ENCODE assay signal across 20 cellular contexts in the genomic region with DNA sequence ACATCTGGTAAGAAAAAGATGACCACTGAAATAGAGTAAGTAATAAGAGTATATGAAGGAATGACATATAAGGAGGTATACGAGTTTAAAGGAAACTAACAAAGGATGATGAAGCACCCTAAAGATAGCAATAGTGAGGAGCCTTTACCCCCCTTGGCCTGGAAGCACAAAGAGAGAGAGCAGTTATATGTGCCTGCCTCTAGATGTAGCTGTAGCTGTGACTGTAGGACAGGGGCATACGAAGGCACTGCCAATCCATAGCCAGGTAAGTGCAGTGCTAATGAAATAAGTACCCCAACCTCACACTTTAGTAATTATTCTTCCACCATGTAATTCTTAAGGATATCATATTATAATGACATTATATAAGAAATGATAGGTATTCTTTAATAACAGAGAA.
A peak's percentile ranks its signal among the peaks of the same experiment; 100 is the strongest.
DNase-seq lines count a peak whose midpoint lies in the region; ATAC-seq and TF ChIP-seq lines count a peak whose summit lies in the region.
"Had no signal": no experiment of that assay in that cellular context is flagged by ENCODE, and none has a peak within 500 bp of the region (broad histone marks: within the 10 kb centered on the region; RNA-seq: fewer than 3 reads in every experiment).

No MANE protein-coding gene starts in this region.

- DNase-seq in GM13977 (ENCODE audit: low spot score) (no peak), SW480 (ENCODE audit: low spot score) (peak; percentile 2), right lobe of liver (no peak), CD14-positive monocyte (ENCODE audit: low spot score) (no peak), DMS79 (lab: John Stamatoyannopoulos, UW) (no peak)
- DNase-seq: activated CD4-positive, CD25-positive, alpha-beta regulatory T cell; activated CD8-positive, alpha-beta memory T cell treated with anti-CD3 and anti-CD28 coated beads, Interleukin-2, amount 10 ng/mL, durations not matched to agents 7 days and 5 days; activated effector memory CD4-positive, alpha-beta T cell treated with Interleukin-2 at 50 U/mL for 16 hours; anterior cingulate cortex; DMS153; gastrocnemius medialis; naive thymus-derived CD8-positive, alpha-beta T cell; NCI-H2029; NCI-H524 treated with DMSO at 0.1 percent for 48 hours; small intestine; T-cell had no signal

- ATAC-seq in right lobe of liver (peak; percentile 62 to 86 (median 74)), GM21723 (IDR thresholded peaks at IDR 0.05; ENCODE audit: unreplicated experiment) (no peak)
- ATAC-seq: activated CD8-positive, alpha-beta memory T cell treated with anti-CD3 and anti-CD28 coated beads, Interleukin-2, amount 10 ng/mL, durations not matched to agents 7 days and 5 days; gastrocnemius medialis; naive thymus-derived CD8-positive, alpha-beta T cell; T-cell had no signal

- no peak overlapping the region for H3K27ac ChIP-seq in right lobe of liver
- H3K27ac ChIP-seq: BLaER1 treated with 17β-estradiol and CSF1 and Interleukin-3, amounts not matched to agents 10 nM and 100 nM; gastrocnemius medialis; thoracic aorta had no signal

- H3K9me3 ChIP-seq in right lobe of liver = no peaks in the 10 kb centered on the region
- H3K9me3 ChIP-seq: gastrocnemius medialis, thoracic aorta had no signal

- H3K4me3 ChIP-seq in right lobe of liver = no peak overlapping the region
- H3K4me3 ChIP-seq: BLaER1 treated with 17β-estradiol and CSF1 and Interleukin-3, amounts not matched to agents 10 nM and 100 nM; gastrocnemius medialis; thoracic aorta had no signal

- TF ChIP-seq RAD21 in Ishikawa (IDR thresholded peaks at IDR 0.05; ENCODE audit: low read depth) = peak; percentile 36; the same call in 1 of the 2 replicates

- H3K4me1 Mint-ChIP-seq in CD14-positive monocyte = no peaks in the 10 kb centered on the region
- H3K4me1 Mint-ChIP-seq: activated CD8-positive, alpha-beta memory T cell treated with anti-CD3 and anti-CD28 coated beads, Interleukin-2, amount 10 ng/mL, durations not matched to agents 7 days and 5 days; naive thymus-derived CD8-positive, alpha-beta T cell; T-cell had no signal

- H3K9me3 Mint-ChIP-seq in CD14-positive monocyte = peaks cover 0 to 4% (median 2%) of the 10 kb centered on the region in 7 donors

- TF ChIP-seq POLR2A in right lobe of liver (IDR thresholded peaks at IDR 0.05) = no peak

- 7% methylated on average over 2 of the region's 2 CpGs for WGBS in right lobe of liver (ENCODE audit: insufficient coverage, low coverage, low lambda C conversion rate, missing lambda C conversion rate)

- H3K36me3 Mint-ChIP-seq in CD14-positive monocyte = no peaks in the 10 kb centered on the region
- H3K36me3 Mint-ChIP-seq: activated CD8-positive, alpha-beta memory T cell treated with anti-CD3 and anti-CD28 coated beads, Interleukin-2, amount 10 ng/mL, durations not matched to agents 7 days and 5 days; naive thymus-derived CD8-positive, alpha-beta T cell; T-cell had no signal

- no peaks in the 10 kb centered on the region for H3K4me1 ChIP-seq in right lobe of liver
- H3K4me1 ChIP-seq: BLaER1 treated with 17β-estradiol and CSF1 and Interleukin-3, amounts not matched to agents 10 nM and 100 nM; gastrocnemius medialis had no signal

- H3K27me3 Mint-ChIP-seq in CD14-positive monocyte (ENCODE audit: low read depth in 3 of 3) = peaks cover 0 to 2% (median 0%) of the 10 kb centered on the region in 3 donors
- H3K27me3 Mint-ChIP-seq: activated CD8-positive, alpha-beta memory T cell treated with anti-CD3 and anti-CD28 coated beads, Interleukin-2, amount 10 ng/mL, durations not matched to agents 7 days and 5 days; naive thymus-derived CD8-positive, alpha-beta T cell; T-cell had no signal

- in situ Hi-C loops in GM13977 (cut with MboI; ENCODE audit: low pct_unique_long_range_greater_than_20kb, low sequenced_read_pairs, unreplicated experiment) = no loop called here

- intact Hi-C loops in right lobe of liver (cut with DNase I) = no loop called here
- intact Hi-C loops in CD14-positive monocyte (cut with micrococcal nuclease) = no loop called here

- no peak overlapping the region for H3K4me3 Mint-ChIP-seq in CD14-positive monocyte
- H3K4me3 Mint-ChIP-seq: activated CD8-positive, alpha-beta memory T cell treated with anti-CD3 and anti-CD28 coated beads, Interleukin-2, amount 10 ng/mL, durations not matched to agents 7 days and 5 days; naive thymus-derived CD8-positive, alpha-beta T cell; T-cell had no signal

- H3K27me3 ChIP-seq in right lobe of liver = no peaks in the 10 kb centered on the region
- H3K27me3 ChIP-seq: BLaER1 treated with 17β-estradiol and CSF1 and Interleukin-3, amounts not matched to agents 10 nM and 100 nM; gastrocnemius medialis had no signal

- no peak for TF ChIP-seq EP300 in Ishikawa (IDR thresholded peaks at IDR 0.05; ENCODE audit: borderline replicate concordance)

- peak; percentile 29 for TF ChIP-seq CTCF in GM13977 (IDR thresholded peaks at IDR 0.05; ENCODE audit: extremely low read depth, insufficient read depth, missing control alignments)
- peak; percentile 28 to 39 (median 32) for TF ChIP-seq CTCF in right lobe of liver (IDR thresholded peaks at IDR 0.05)
- TF ChIP-seq CTCF in CD14-positive monocyte (IDR thresholded peaks at IDR 0.05) = no peak

- no peak overlapping the region for H3K27ac Mint-ChIP-seq in CD14-positive monocyte
- H3K27ac Mint-ChIP-seq: activated CD8-positive, alpha-beta memory T cell treated with anti-CD3 and anti-CD28 coated beads, Interleukin-2, amount 10 ng/mL, durations not matched to agents 7 days and 5 days; naive thymus-derived CD8-positive, alpha-beta T cell; T-cell had no signal

- no peaks in the 10 kb centered on the region for H3K36me3 ChIP-seq in right lobe of liver
- H3K36me3 ChIP-seq: BLaER1 treated with 17β-estradiol and CSF1 and Interleukin-3, amounts not matched to agents 10 nM and 100 nM; gastrocnemius medialis; thoracic aorta had no signal

TF ChIP-seq in Ishikawa, 13 proteins besides CTCF, POLR2A, EP300 and RAD21:
- no peak for TF ChIP-seq CREB1 (IDR thresholded peaks at IDR 0.05; ENCODE audit: low read depth)
- no peak for TF ChIP-seq YY1 (IDR thresholded peaks at IDR 0.05; ENCODE audit: low read depth)
- TF ChIP-seq TCF12 (IDR thresholded peaks at IDR 0.05; ENCODE audit: low read depth) = no peak
- no peak for TF ChIP-seq TEAD4 (IDR thresholded peaks at IDR 0.05)
- TF ChIP-seq, protein P1, sequence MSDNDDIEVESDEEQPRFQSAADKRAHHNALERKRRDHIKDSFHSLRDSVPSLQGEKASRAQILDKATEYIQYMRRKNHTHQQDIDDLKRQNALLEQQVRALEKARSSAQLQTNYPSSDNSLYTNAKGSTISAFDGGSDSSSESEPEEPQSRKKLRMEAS (IDR thresholded peaks at IDR 0.05) = no peak
- no peak for TF ChIP-seq ZBTB7A (IDR thresholded peaks at IDR 0.05; ENCODE audit: low read depth)
- TF ChIP-seq, protein P2, sequence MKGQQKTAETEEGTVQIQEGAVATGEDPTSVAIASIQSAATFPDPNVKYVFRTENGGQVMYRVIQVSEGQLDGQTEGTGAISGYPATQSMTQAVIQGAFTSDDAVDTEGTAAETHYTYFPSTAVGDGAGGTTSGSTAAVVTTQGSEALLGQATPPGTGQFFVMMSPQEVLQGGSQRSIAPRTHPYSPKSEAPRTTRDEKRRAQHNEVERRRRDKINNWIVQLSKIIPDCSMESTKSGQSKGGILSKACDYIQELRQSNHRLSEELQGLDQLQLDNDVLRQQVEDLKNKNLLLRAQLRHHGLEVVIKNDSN (IDR thresholded peaks at IDR 0.05) = no peak
- TF ChIP-seq EGR1 (IDR thresholded peaks at IDR 0.05) = no peak
- no peak for TF ChIP-seq FOXM1 (IDR thresholded peaks at IDR 0.05; ENCODE audit: borderline replicate concordance, low read depth)
- no peak for TF ChIP-seq CEBPB (IDR thresholded peaks at IDR 0.05)
- TF ChIP-seq NFIC (IDR thresholded peaks at IDR 0.05) = no peak
- TF ChIP-seq TAF1 (IDR thresholded peaks at IDR 0.05; ENCODE audit: low read depth) = no peak
- TF ChIP-seq, protein P3, sequence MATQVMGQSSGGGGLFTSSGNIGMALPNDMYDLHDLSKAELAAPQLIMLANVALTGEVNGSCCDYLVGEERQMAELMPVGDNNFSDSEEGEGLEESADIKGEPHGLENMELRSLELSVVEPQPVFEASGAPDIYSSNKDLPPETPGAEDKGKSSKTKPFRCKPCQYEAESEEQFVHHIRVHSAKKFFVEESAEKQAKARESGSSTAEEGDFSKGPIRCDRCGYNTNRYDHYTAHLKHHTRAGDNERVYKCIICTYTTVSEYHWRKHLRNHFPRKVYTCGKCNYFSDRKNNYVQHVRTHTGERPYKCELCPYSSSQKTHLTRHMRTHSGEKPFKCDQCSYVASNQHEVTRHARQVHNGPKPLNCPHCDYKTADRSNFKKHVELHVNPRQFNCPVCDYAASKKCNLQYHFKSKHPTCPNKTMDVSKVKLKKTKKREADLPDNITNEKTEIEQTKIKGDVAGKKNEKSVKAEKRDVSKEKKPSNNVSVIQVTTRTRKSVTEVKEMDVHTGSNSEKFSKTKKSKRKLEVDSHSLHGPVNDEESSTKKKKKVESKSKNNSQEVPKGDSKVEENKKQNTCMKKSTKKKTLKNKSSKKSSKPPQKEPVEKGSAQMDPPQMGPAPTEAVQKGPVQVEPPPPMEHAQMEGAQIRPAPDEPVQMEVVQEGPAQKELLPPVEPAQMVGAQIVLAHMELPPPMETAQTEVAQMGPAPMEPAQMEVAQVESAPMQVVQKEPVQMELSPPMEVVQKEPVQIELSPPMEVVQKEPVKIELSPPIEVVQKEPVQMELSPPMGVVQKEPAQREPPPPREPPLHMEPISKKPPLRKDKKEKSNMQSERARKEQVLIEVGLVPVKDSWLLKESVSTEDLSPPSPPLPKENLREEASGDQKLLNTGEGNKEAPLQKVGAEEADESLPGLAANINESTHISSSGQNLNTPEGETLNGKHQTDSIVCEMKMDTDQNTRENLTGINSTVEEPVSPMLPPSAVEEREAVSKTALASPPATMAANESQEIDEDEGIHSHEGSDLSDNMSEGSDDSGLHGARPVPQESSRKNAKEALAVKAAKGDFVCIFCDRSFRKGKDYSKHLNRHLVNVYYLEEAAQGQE (IDR thresholded peaks at IDR 0.05; ENCODE audit: low read depth) = no peak
